In genomic region chr3:135374571-135374970, GRCh38 we compare ENCODE assay signal across 32 cellular contexts.
"Had no signal": no experiment of that assay in that cellular context is flagged by ENCODE, and none has a peak within 500 bp of the region (broad histone marks: within the 10 kb centered on the region; RNA-seq: fewer than 3 reads in every experiment).

No MANE protein-coding gene starts in this region.

- H3K27me3 ChIP-seq: adrenal gland, ascending aorta, body of pancreas, brain microvascular endothelial cell, breast epithelium, cardiac muscle cell had no signal

- H3K36me3 ChIP-seq: adrenal gland, ascending aorta, brain microvascular endothelial cell, breast epithelium, cardiac muscle cell had no signal

- ATAC-seq: activated naive CD4-positive, alpha-beta T cell treated with anti-CD3 and anti-CD28 coated beads, Interleukin-2, amount 50 U/mL, for 72 hours; activated naive CD8-positive, alpha-beta T cell treated with anti-CD3 and anti-CD28 coated beads, Interleukin-2, amount 50 U/mL, for 24 hours; activated T-cell treated with anti-CD3 and anti-CD28 coated beads, Interleukin-2, amount 50 U/mL, for 4 hours; activated T-cell treated with anti-CD3 and anti-CD28 coated beads, Interleukin-2, amount 50 U/mL, for 72 hours; activated T-helper 17 cell treated with anti-CD3 and anti-CD28 coated beads, Interleukin-2, amount 50 U/mL, for 72 hours; body of pancreas had no signal

- H3K4me3 ChIP-seq: adrenal gland, ascending aorta, body of pancreas, breast epithelium, cardiac muscle cell had no signal

- H3K4me1 ChIP-seq: adrenal gland, ascending aorta, body of pancreas, breast epithelium had no signal

- H3K27ac ChIP-seq: adrenal gland, ascending aorta, body of pancreas, brain microvascular endothelial cell, breast epithelium, cardiac muscle cell had no signal

- H3K9me3 ChIP-seq: adrenal gland, ascending aorta, body of pancreas, breast epithelium had no signal

- DNase-seq: activated effector memory CD4-positive, alpha-beta T cell treated with anti-CD3 and anti-CD28 coated beads, Interleukin-2, amount 50 U/mL, for 16 hours; activated effector memory CD4-positive, alpha-beta T cell treated with Interleukin-2 at 50 U/mL for 16 hours; activated gamma-delta T cell; activated gamma-delta T cell treated with Interleukin-2 at 50 U/mL for 16 hours; activated naive CD4-positive, alpha-beta T cell; activated naive CD4-positive, alpha-beta T cell treated with anti-CD3 and anti-CD28 coated beads for 36 hours; activated naive CD4-positive, alpha-beta T cell treated with anti-CD3 and anti-CD28 coated beads, Interleukin-2, amount 10 ng/mL, durations not matched to agents 7 days and 5 days; activated naive CD4-positive, alpha-beta T cell treated with anti-CD3 and anti-CD28 coated beads, Interleukin-2, amount 50 U/mL, for 16 hours; activated naive CD4-positive, alpha-beta T cell treated with Interleukin-2 at 50 U/mL for 16 hours; activated naive CD8-positive, alpha-beta T cell treated with anti-CD3 and anti-CD28 coated beads for 36 hours; activated naive CD8-positive, alpha-beta T cell treated with anti-CD3 and anti-CD28 coated beads, Interleukin-2, amount 10 ng/mL, durations not matched to agents 7 days and 5 days; activated naive CD8-positive, alpha-beta T cell treated with anti-CD3 and anti-CD28 coated beads, Interleukin-2, amount 50 U/mL, for 24 hours; activated T-cell treated with anti-CD3 and anti-CD28 coated beads, Interleukin-2, amount 50 U/mL, for 1 hour; activated T-cell treated with anti-CD3 and anti-CD28 coated beads, Interleukin-2, amount 50 U/mL, for 24 hours; activated T-cell treated with anti-CD3 and anti-CD28 coated beads, Interleukin-2, amount 50 U/mL, for 4 hours; activated T-cell treated with anti-CD3 and anti-CD28 coated beads, Interleukin-2, amount 50 U/mL, for 48 hours; activated T-cell treated with anti-CD3 and anti-CD28 coated beads, Interleukin-2, amount 50 U/mL, for 72 hours; adrenal gland; amniotic stem cell; amygdala; anterior cingulate cortex; aorta; body of pancreas; brain microvascular endothelial cell; caudate nucleus; central memory CD4-positive, alpha-beta T cell; cerebellar nuclear complex had no signal
